In genomic region chr3:196273655-196274054, GRCh38 we compare ENCODE assay signal across 15 cellular contexts. TPM values are rescaled to one million over a fixed set of nuclear protein-coding genes. Genes with fewer than 3 reads are reported as not detected.
DNase-seq lines count a peak whose midpoint lies in the region; ATAC-seq, FAIRE-seq and TF ChIP-seq lines count a peak whose summit lies in the region.
"Had no signal": no experiment of that assay in that cellular context is flagged by ENCODE, and none has a peak within 500 bp of the region (broad histone marks: within the 10 kb centered on the region; RNA-seq: fewer than 3 reads in every experiment).

No MANE protein-coding gene starts in this region.

- CTCF ChIA-PET in HepG2 (lab: Yijun Ruan, JAX; ENCODE audit: low intra/inter-chr PET ratio, low total read pairs) = no interaction called here
- CTCF ChIA-PET in activated CD4-positive, alpha-beta memory T cell treated with anti-CD3 and anti-CD28 coated beads, Interleukin-2, amount 10 ng/mL, durations not matched to agents 7 days and 5 days (lab: Charles Lee) = interaction anchor here (0.6 to 1.4 kb wide), 4 partner anchors 10 to 201 kb away, joined by 3 to 5 read pairs (median 3); partner anchors contain the start of gene PCYT1A

- ATAC-seq in HepG2 (no peak; the same call in 2 of the 3 replicates), right lobe of liver (no peak)
- ATAC-seq in stimulated activated memory B cell treated with anti-CD40 and anti-IgM and Interleukin-4, amounts not matched to agents 10 μg/mL and 1 μg/mL and 100 μg/mL, for 72 hours = no peak
- ATAC-seq: foreskin keratinocyte had no signal

- no peak overlapping the region for H3K4me2 ChIP-seq in HepG2 (ENCODE audit: low read depth, low read length)

- H3K4me1 Mint-ChIP-seq in activated CD4-positive, alpha-beta memory T cell treated with anti-CD3 and anti-CD28 coated beads, Interleukin-2, amount 10 ng/mL, durations not matched to agents 7 days and 5 days = peaks cover 68% of the 10 kb centered on the region
- H3K4me1 Mint-ChIP-seq in stimulated activated memory B cell treated with anti-CD40 and anti-IgM and Interleukin-4, amounts not matched to agents 10 μg/mL and 1 μg/mL and 100 μg/mL, for 72 hours = peaks cover 59% of the 10 kb centered on the region
- H3K4me1 Mint-ChIP-seq in glutamatergic neuron (ENCODE audit: low read depth, unreplicated experiment) = no peaks in the 10 kb centered on the region

- H3K4me1 ChIP-seq in HepG2 (ENCODE audit: insufficient read depth, low read length) (peaks cover 9% of the 10 kb centered on the region), right lobe of liver (peaks cover 0 to 14% (median 0%) of the 10 kb centered on the region in 4 donors), esophagus (ENCODE audit: control insufficient read depth in 2 of 2, insufficient read depth in 2 of 2, low read length in 1 of 2) (peaks cover 0 to 9% of the 10 kb centered on the region in 2 donors)

- TF ChIP-seq EP300 in HepG2 (IDR thresholded peaks at IDR 0.05; ENCODE audit: low read depth in 2 of 2, low read length in 2 of 2) (no peak), HepG2 (CRISPR knock-in tag; IDR thresholded peaks at IDR 0.05; ENCODE audit: borderline replicate concordance) (no peak)

- no peak overlapping the region for H2AFZ ChIP-seq in HepG2 (ENCODE audit: low read length)

- DNase-seq in HepG2 (ENCODE audit: low spot score) (no peak), right lobe of liver (no peak), glutamatergic neuron (no peak), NCI-H2029 treated with DMSO at 0.1 percent for 48 hours (lab: John Stamatoyannopoulos, UW) (no peak), NCI-H82 (lab: John Stamatoyannopoulos, UW) (no peak)
- DNase-seq in activated CD4-positive, alpha-beta memory T cell treated with anti-CD3 and anti-CD28 coated beads, Interleukin-2, amount 10 ng/mL, durations not matched to agents 7 days and 5 days = peak; percentile 55
- DNase-seq: activated CD4-positive, CD25-positive, alpha-beta regulatory T cell treated with anti-CD3 and anti-CD28 coated beads, Interleukin-2, amount 50 U/mL, for 72 hours; DMS153; foreskin keratinocyte; NCI-H2107; NCI-H69; sigmoid colon; stomach had no signal

- H3K36me3 Mint-ChIP-seq in activated CD4-positive, alpha-beta memory T cell treated with anti-CD3 and anti-CD28 coated beads, Interleukin-2, amount 10 ng/mL, durations not matched to agents 7 days and 5 days (ENCODE audit: low read depth) = peaks cover 54% of the 10 kb centered on the region
- peaks cover 38% of the 10 kb centered on the region for H3K36me3 Mint-ChIP-seq in stimulated activated memory B cell treated with anti-CD40 and anti-IgM and Interleukin-4, amounts not matched to agents 10 μg/mL and 1 μg/mL and 100 μg/mL, for 72 hours
- peaks cover 15% of the 10 kb centered on the region for H3K36me3 Mint-ChIP-seq in glutamatergic neuron (ENCODE audit: unreplicated experiment)

- H3K36me3 ChIP-seq in HepG2 (replicated peaks in 1 of 2; ENCODE audit: control insufficient read depth in 1 of 2, insufficient read depth in 2 of 2, low read length in 2 of 2) = peaks cover 11 to 15% of the 10 kb centered on the region in 2 experiments; a peak in 4 of 5 replicates
- H3K36me3 ChIP-seq in right lobe of liver = peaks cover 0 to 6% (median 0%) of the 10 kb centered on the region in 4 donors
- H3K36me3 ChIP-seq in esophagus (ENCODE audit: control insufficient read depth in 2 of 2, insufficient read depth in 2 of 2, low read length in 1 of 2) = peaks cover 0 to 15% of the 10 kb centered on the region in 2 donors

- no peaks in the 10 kb centered on the region for H3K27me3 Mint-ChIP-seq in activated CD4-positive, alpha-beta memory T cell treated with anti-CD3 and anti-CD28 coated beads, Interleukin-2, amount 10 ng/mL, durations not matched to agents 7 days and 5 days
- no peaks in the 10 kb centered on the region for H3K27me3 Mint-ChIP-seq in stimulated activated memory B cell treated with anti-CD40 and anti-IgM and Interleukin-4, amounts not matched to agents 10 μg/mL and 1 μg/mL and 100 μg/mL, for 72 hours
- peaks cover 2% of the 10 kb centered on the region for H3K27me3 Mint-ChIP-seq in glutamatergic neuron (ENCODE audit: unreplicated experiment)

- FAIRE-seq in HepG2 (lab: Jason Lieb, UNC) = no peak

- intact Hi-C loops in HepG2 (cut with micrococcal nuclease; ENCODE audit: unreplicated experiment) (no loop called here), right lobe of liver (cut with DNase I) (no loop called here)

- H3K27ac ChIP-seq in HepG2 (ENCODE audit: extremely low read length, insufficient read depth, low read length) (no peak overlapping the region), right lobe of liver (no peak overlapping the region), esophagus (ENCODE audit: low read depth in 2 of 2, low read length in 1 of 2) (peak overlapping the region; percentile 40 to 57)
- H3K27ac ChIP-seq: sigmoid colon had no signal

- in situ Hi-C loops in HepG2 (cut with HindIII; ENCODE audit: extremely low pct_ligation_motif_present, low pct_unique_long_range_greater_than_20kb) = no loop called here

- TF ChIP-seq POLR2A in HepG2 (IDR thresholded peaks at IDR 0.05; ENCODE audit: insufficient read depth in 1 of 2, low read depth in 2 of 2, low read length in 2 of 2) = no peak
- no peak for TF ChIP-seq POLR2A in right lobe of liver (IDR thresholded peaks at IDR 0.05)

- H3K4me3 Mint-ChIP-seq in activated CD4-positive, alpha-beta memory T cell treated with anti-CD3 and anti-CD28 coated beads, Interleukin-2, amount 10 ng/mL, durations not matched to agents 7 days and 5 days = peak overlapping the region; percentile 39
- no peak overlapping the region for H3K4me3 Mint-ChIP-seq in stimulated activated memory B cell treated with anti-CD40 and anti-IgM and Interleukin-4, amounts not matched to agents 10 μg/mL and 1 μg/mL and 100 μg/mL, for 72 hours
- H3K4me3 Mint-ChIP-seq in glutamatergic neuron (ENCODE audit: unreplicated experiment) = no peak overlapping the region

- H4K20me1 ChIP-seq in HepG2 (ENCODE audit: insufficient read depth, low read length) = no peaks in the 10 kb centered on the region

- POLR2A ChIA-PET in HepG2 (lab: Yijun Ruan, JAX) = no interaction called here
- POLR2A ChIA-PET in activated CD4-positive, alpha-beta memory T cell treated with anti-CD3 and anti-CD28 coated beads, Interleukin-2, amount 10 ng/mL, durations not matched to agents 7 days and 5 days (lab: Charles Lee) = interaction anchor here (0.7 to 4.4 kb wide), 15 partner anchors 8 to 231 kb away, joined by 3 to 42 read pairs (median 4); partner anchors contain the start of genes DYNLT2B and UBXN7

- no peak overlapping the region for H3K9ac ChIP-seq in HepG2 (ENCODE audit: insufficient read depth, low read depth, low read length)

- peaks cover 42% of the 10 kb centered on the region for H3K79me2 ChIP-seq in HepG2 (ENCODE audit: insufficient read depth, low read length)

- H3K9me3 ChIP-seq in HepG2 (ENCODE audit: low read length) = no peaks in the 10 kb centered on the region
- H3K9me3 ChIP-seq in right lobe of liver = no peaks in the 10 kb centered on the region
- no peaks in the 10 kb centered on the region for H3K9me3 ChIP-seq in esophagus (ENCODE audit: control insufficient read depth in 2 of 2, insufficient read depth in 1 of 2, low read depth in 1 of 2, low read length in 1 of 2)
- H3K9me3 ChIP-seq: sigmoid colon, stomach had no signal

- TF ChIP-seq CTCF in HepG2 (CRISPR knock-in tag; IDR thresholded peaks at IDR 0.05) (no peak), right lobe of liver (IDR thresholded peaks at IDR 0.05) (no peak), glutamatergic neuron (IDR thresholded peaks at IDR 0.05; ENCODE audit: partially characterized antibody, unreplicated experiment) (no peak)

- WGBS in HepG2 (ENCODE audit: low lambda C conversion rate) = 97% methylated on average over 6 of the region's 12 CpGs
- WGBS in right lobe of liver (ENCODE audit: insufficient coverage, low coverage, low lambda C conversion rate, missing lambda C conversion rate) = no CpG with 5 or more reads among the region's 12 CpGs
- 95 to 97% methylated on average over 12 of the region's 12 CpGs for WGBS in esophagus, 2 donors

- TF ChIP-seq RAD21 in HepG2 (CRISPR knock-in tag; IDR thresholded peaks at IDR 0.05) = no peak

- H3K27me3 ChIP-seq in HepG2 (ENCODE audit: control insufficient read depth in 1 of 2, insufficient read depth in 2 of 2, low read length in 2 of 2) (no peaks in the 10 kb centered on the region), right lobe of liver (no peaks in the 10 kb centered on the region), esophagus (ENCODE audit: control insufficient read depth in 1 of 2, insufficient read depth in 2 of 2, low read length in 2 of 2) (no peaks in the 10 kb centered on the region)
- H3K27me3 ChIP-seq: foreskin keratinocyte, sigmoid colon, stomach had no signal

- H3K27ac Mint-ChIP-seq in activated CD4-positive, alpha-beta memory T cell treated with anti-CD3 and anti-CD28 coated beads, Interleukin-2, amount 10 ng/mL, durations not matched to agents 7 days and 5 days = peak overlapping the region; percentile 97
- peak overlapping the region; percentile 59 for H3K27ac Mint-ChIP-seq in stimulated activated memory B cell treated with anti-CD40 and anti-IgM and Interleukin-4, amounts not matched to agents 10 μg/mL and 1 μg/mL and 100 μg/mL, for 72 hours
- no peak overlapping the region for H3K27ac Mint-ChIP-seq in glutamatergic neuron (ENCODE audit: unreplicated experiment)

- no peaks in the 10 kb centered on the region for H3K9me3 Mint-ChIP-seq in activated CD4-positive, alpha-beta memory T cell treated with anti-CD3 and anti-CD28 coated beads, Interleukin-2, amount 10 ng/mL, durations not matched to agents 7 days and 5 days
- no peaks in the 10 kb centered on the region for H3K9me3 Mint-ChIP-seq in stimulated activated memory B cell treated with anti-CD40 and anti-IgM and Interleukin-4, amounts not matched to agents 10 μg/mL and 1 μg/mL and 100 μg/mL, for 72 hours
- H3K9me3 Mint-ChIP-seq in glutamatergic neuron (ENCODE audit: unreplicated experiment) = peaks cover 5% of the 10 kb centered on the region

- BruUV-seq in HepG2 (replicated peaks; lab: Mats Ljungman, UMichigan) = no TSS peak

- H3K4me3 ChIP-seq in HepG2 (replicated peaks in 1 of 3; ENCODE audit: insufficient read depth in 1 of 3, low read depth in 2 of 3, low read length in 3 of 3) (no peak overlapping the region), right lobe of liver (no peak overlapping the region), esophagus (ENCODE audit: low read depth in 1 of 2, low read length in 2 of 2) (no peak overlapping the region)
- H3K4me3 ChIP-seq: sigmoid colon, stomach had no signal

RNA-seq across cellular contexts. Expression of gene PCYT1A, which starts 13.9 kb away (rescaled TPM):
- total RNA-seq in HepG2 (2016; rRNA removed; fragmentation: Illumina TruSeq; extraction: Trizol) (45.3 and 53.2 TPM in 2 replicates), right lobe of liver (10 to 100 TPM; 20.8 to 43.2 (median 28.8) TPM), glutamatergic neuron (ENCODE audit: unreplicated experiment) (37.0 TPM)
- total RNA-seq in HepG2 (2016; cell fraction: cytosol; rRNA removed; fragmentation: Illumina TruSeq; extraction: Trizol; ENCODE audit: low read depth) = 13.8 and 14.6 TPM in 2 replicates
- 46.3 and 55.2 TPM in 2 replicates for total RNA-seq in HepG2 (2016; cell fraction: insoluble cytoplasmic fraction; rRNA removed; fragmentation: Illumina TruSeq; extraction: Trizol)
- 13.3 and 14.5 TPM in 2 replicates for total RNA-seq in HepG2 (2016; cell fraction: membrane; rRNA removed; fragmentation: Illumina TruSeq; extraction: Trizol)
- total RNA-seq in HepG2 (2016; cell fraction: nucleus; rRNA removed; fragmentation: Illumina TruSeq; extraction: Trizol) = 47.1 and 49.4 TPM in 2 replicates
- polyA plus RNA-seq in HepG2 (2011; rRNA removed) (26.4 and 28.5 TPM in 2 replicates), esophagus (10 to 100 TPM; 16.9 to 33.0 TPM)
- polyA plus RNA-seq in HepG2 (2011; cell fraction: cytosol; rRNA removed) = 16.4 and 21.4 TPM in 2 replicates
- polyA plus RNA-seq in HepG2 (2011; cell fraction: nucleus; rRNA removed) = 62.7 and 74.7 TPM in 2 replicates
- polyA plus RNA-seq in HepG2 (2012) = 25.2 and 26.1 TPM in 2 replicates
- polyA plus RNA-seq in HepG2 (2016; cell fraction: cytosol; fragmentation: Illumina TruSeq; extraction: Trizol; ENCODE audit: low read depth) = 3.8 and 4.3 TPM in 2 replicates
- 44.0 and 44.3 TPM in 2 replicates for polyA plus RNA-seq in HepG2 (2016; cell fraction: insoluble cytoplasmic fraction; fragmentation: Illumina TruSeq; extraction: Trizol; ENCODE audit: low read depth)
- 5.2 and 5.6 TPM in 2 replicates for polyA plus RNA-seq in HepG2 (2016; cell fraction: membrane; fragmentation: Illumina TruSeq; extraction: Trizol; ENCODE audit: low read depth)
- polyA plus RNA-seq in HepG2 (2016; cell fraction: nucleus; fragmentation: Illumina TruSeq; extraction: Trizol; ENCODE audit: insufficient read depth, low read depth) = 61.7 and 67.8 TPM in 2 replicates
- polyA minus RNA-seq in HepG2 (2011; rRNA and poly(A)+ RNA removed; ENCODE audit: low replicate concordance) = 104 and 131 TPM in 2 replicates
- polyA minus RNA-seq in HepG2 (2011; cell fraction: cytosol; rRNA and poly(A)+ RNA removed) = 27.9 and 30.3 TPM in 2 replicates
- polyA minus RNA-seq in HepG2 (2011; cell fraction: nucleus; rRNA and poly(A)+ RNA removed) = 110 and 122 TPM in 2 replicates
- total RNA-seq in activated CD4-positive, alpha-beta memory T cell treated with anti-CD3 and anti-CD28 coated beads, Interleukin-2, amount 10 ng/mL, durations not matched to agents 7 days and 5 days = 10 to 100 TPM; 73.3 to 74.9 TPM

RNA-seq across cellular contexts. Expression of gene DYNLT2B, which starts 44.4 kb away (rescaled TPM):
- total RNA-seq in HepG2 (2016; rRNA removed; fragmentation: Illumina TruSeq; extraction: Trizol) (7.0 and 11.2 TPM in 2 replicates), right lobe of liver (1 to 10 TPM in 3 of 6 experiments, under 1 TPM in 1, not detected in 2; 0.62 to 2.6 (median 1.4) TPM), glutamatergic neuron (ENCODE audit: unreplicated experiment) (14.8 TPM)
- 4.9 and 5.3 TPM in 2 replicates for total RNA-seq in HepG2 (2016; cell fraction: cytosol; rRNA removed; fragmentation: Illumina TruSeq; extraction: Trizol; ENCODE audit: low read depth)
- total RNA-seq in HepG2 (2016; cell fraction: insoluble cytoplasmic fraction; rRNA removed; fragmentation: Illumina TruSeq; extraction: Trizol) = 8.3 and 10.2 TPM in 2 replicates
- total RNA-seq in HepG2 (2016; cell fraction: membrane; rRNA removed; fragmentation: Illumina TruSeq; extraction: Trizol) = 5.7 and 6.2 TPM in 2 replicates
- 3.8 and 3.9 TPM in 2 replicates for total RNA-seq in HepG2 (2016; cell fraction: nucleus; rRNA removed; fragmentation: Illumina TruSeq; extraction: Trizol)
- polyA plus RNA-seq in HepG2 (2011; rRNA removed) (4.0 and 4.3 TPM in 2 replicates), esophagus (10 to 100 TPM; 13.9 to 23.3 TPM)
- 5.1 and 5.3 TPM in 2 replicates for polyA plus RNA-seq in HepG2 (2011; cell fraction: cytosol; rRNA removed)
- polyA plus RNA-seq in HepG2 (2011; cell fraction: nucleus; rRNA removed) = 1.4 and 1.5 TPM in 2 replicates
- 2.9 and 5.9 TPM in 2 replicates for polyA plus RNA-seq in HepG2 (2012)
- polyA plus RNA-seq in HepG2 (2016; cell fraction: cytosol; fragmentation: Illumina TruSeq; extraction: Trizol; ENCODE audit: low read depth) = 7.3 and 11.4 TPM in 2 replicates
- polyA plus RNA-seq in HepG2 (2016; cell fraction: insoluble cytoplasmic fraction; fragmentation: Illumina TruSeq; extraction: Trizol; ENCODE audit: low read depth) = 12.5 and 14.4 TPM in 2 replicates
- 5.9 and 8.0 TPM in 2 replicates for polyA plus RNA-seq in HepG2 (2016; cell fraction: membrane; fragmentation: Illumina TruSeq; extraction: Trizol; ENCODE audit: low read depth)
- polyA plus RNA-seq in HepG2 (2016; cell fraction: nucleus; fragmentation: Illumina TruSeq; extraction: Trizol; ENCODE audit: insufficient read depth, low read depth) = 6.1 and 6.5 TPM in 2 replicates
- 0.82 and 2.6 TPM in 2 replicates for polyA minus RNA-seq in HepG2 (2011; rRNA and poly(A)+ RNA removed; ENCODE audit: low replicate concordance)
- not detected in 2 replicates for polyA minus RNA-seq in HepG2 (2011; cell fraction: cytosol; rRNA and poly(A)+ RNA removed)
- 1.7 and 3.4 TPM in 2 replicates for polyA minus RNA-seq in HepG2 (2011; cell fraction: nucleus; rRNA and poly(A)+ RNA removed)
- 10 to 100 TPM; 21.1 to 24.0 TPM for total RNA-seq in activated CD4-positive, alpha-beta memory T cell treated with anti-CD3 and anti-CD28 coated beads, Interleukin-2, amount 10 ng/mL, durations not matched to agents 7 days and 5 days

RNA-seq across cellular contexts. Expression of gene SLC51A, which starts 57.3 kb away (rescaled TPM):
- total RNA-seq in HepG2 (2016; rRNA removed; fragmentation: Illumina TruSeq; extraction: Trizol) (3.8 and 4.3 TPM in 2 replicates), right lobe of liver (100 to 1,000 TPM in 2 of 6 experiments, 10 to 100 TPM in 4; 23.1 to 129 (median 64.0) TPM), glutamatergic neuron (ENCODE audit: unreplicated experiment) (not detected)
- total RNA-seq in HepG2 (2016; cell fraction: cytosol; rRNA removed; fragmentation: Illumina TruSeq; extraction: Trizol; ENCODE audit: low read depth) = 1.8 and 2.1 TPM in 2 replicates
- total RNA-seq in HepG2 (2016; cell fraction: insoluble cytoplasmic fraction; rRNA removed; fragmentation: Illumina TruSeq; extraction: Trizol) = 2.3 and 4.7 TPM in 2 replicates
- 1.2 and 1.5 TPM in 2 replicates for total RNA-seq in HepG2 (2016; cell fraction: membrane; rRNA removed; fragmentation: Illumina TruSeq; extraction: Trizol)
- total RNA-seq in HepG2 (2016; cell fraction: nucleus; rRNA removed; fragmentation: Illumina TruSeq; extraction: Trizol) = 3.7 and 5.8 TPM in 2 replicates
- polyA plus RNA-seq in HepG2 (2011; rRNA removed) (48.8 and 96.4 TPM in 2 replicates), esophagus (under 1 TPM; 0.21 to 0.69 TPM)
- polyA plus RNA-seq in HepG2 (2011; cell fraction: cytosol; rRNA removed) = 21.3 and 40.5 TPM in 2 replicates
- 286 and 508 TPM in 2 replicates for polyA plus RNA-seq in HepG2 (2011; cell fraction: nucleus; rRNA removed)
- 60.6 and 133 TPM in 2 replicates for polyA plus RNA-seq in HepG2 (2012)
- 1.3 and 1.5 TPM in 2 replicates for polyA plus RNA-seq in HepG2 (2016; cell fraction: cytosol; fragmentation: Illumina TruSeq; extraction: Trizol; ENCODE audit: low read depth)
- polyA plus RNA-seq in HepG2 (2016; cell fraction: insoluble cytoplasmic fraction; fragmentation: Illumina TruSeq; extraction: Trizol; ENCODE audit: low read depth) = 1.2 and 2.5 TPM in 2 replicates
- 1.7 TPM in 2 replicates for polyA plus RNA-seq in HepG2 (2016; cell fraction: membrane; fragmentation: Illumina TruSeq; extraction: Trizol; ENCODE audit: low read depth)
- polyA plus RNA-seq in HepG2 (2016; cell fraction: nucleus; fragmentation: Illumina TruSeq; extraction: Trizol; ENCODE audit: insufficient read depth, low read depth) = 9.4 and 12.9 TPM in 2 replicates
- 29.6 TPM in 1 of 2 replicates, not detected in the other for polyA minus RNA-seq in HepG2 (2011; rRNA and poly(A)+ RNA removed; ENCODE audit: low replicate concordance)
- 7.6 and 19.3 TPM in 2 replicates for polyA minus RNA-seq in HepG2 (2011; cell fraction: cytosol; rRNA and poly(A)+ RNA removed)
- polyA minus RNA-seq in HepG2 (2011; cell fraction: nucleus; rRNA and poly(A)+ RNA removed) = 24.8 and 52.6 TPM in 2 replicates
- total RNA-seq in activated CD4-positive, alpha-beta memory T cell treated with anti-CD3 and anti-CD28 coated beads, Interleukin-2, amount 10 ng/mL, durations not matched to agents 7 days and 5 days = not detected
- total RNA-seq: foreskin keratinocyte, sigmoid colon had no signal
- polyA plus RNA-seq: foreskin keratinocyte had no signal

Comparison
In these comparisons a context has a peak if more than half of its experiments do, and no peak if none do; other contexts are left out.
1. H3K27ac ChIP-seq: peak in esophagus (2 of 2); none in HepG2 (single experiment) and right lobe of liver (0 of 3).